1 cellular context compared by ENCODE assay signal in the genomic region with DNA sequence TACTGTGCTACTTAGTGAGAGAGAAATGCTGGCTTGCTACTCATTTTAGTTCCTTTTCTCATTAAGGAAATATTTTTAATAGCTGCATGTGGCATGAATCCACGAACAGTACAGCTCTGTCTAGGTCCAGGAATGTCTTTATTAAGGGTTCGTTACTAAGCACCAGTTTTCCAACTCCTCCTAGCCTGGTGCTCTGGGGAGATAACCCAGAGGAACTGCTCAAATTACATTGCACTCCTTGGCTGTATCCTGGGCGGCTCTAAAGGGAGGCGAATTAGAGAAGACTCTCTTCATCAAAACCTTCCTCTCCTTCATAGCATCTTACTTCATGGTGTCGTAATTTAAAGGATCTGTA.
TF ChIP-seq lines count a peak whose summit lies in the region.

No MANE protein-coding gene starts in this region.

TF ChIP-seq in GM23338, 12 proteins besides CTCF, POLR2A, EP300 and RAD21 (continued from another document):
- TF ChIP-seq, protein P1, sequence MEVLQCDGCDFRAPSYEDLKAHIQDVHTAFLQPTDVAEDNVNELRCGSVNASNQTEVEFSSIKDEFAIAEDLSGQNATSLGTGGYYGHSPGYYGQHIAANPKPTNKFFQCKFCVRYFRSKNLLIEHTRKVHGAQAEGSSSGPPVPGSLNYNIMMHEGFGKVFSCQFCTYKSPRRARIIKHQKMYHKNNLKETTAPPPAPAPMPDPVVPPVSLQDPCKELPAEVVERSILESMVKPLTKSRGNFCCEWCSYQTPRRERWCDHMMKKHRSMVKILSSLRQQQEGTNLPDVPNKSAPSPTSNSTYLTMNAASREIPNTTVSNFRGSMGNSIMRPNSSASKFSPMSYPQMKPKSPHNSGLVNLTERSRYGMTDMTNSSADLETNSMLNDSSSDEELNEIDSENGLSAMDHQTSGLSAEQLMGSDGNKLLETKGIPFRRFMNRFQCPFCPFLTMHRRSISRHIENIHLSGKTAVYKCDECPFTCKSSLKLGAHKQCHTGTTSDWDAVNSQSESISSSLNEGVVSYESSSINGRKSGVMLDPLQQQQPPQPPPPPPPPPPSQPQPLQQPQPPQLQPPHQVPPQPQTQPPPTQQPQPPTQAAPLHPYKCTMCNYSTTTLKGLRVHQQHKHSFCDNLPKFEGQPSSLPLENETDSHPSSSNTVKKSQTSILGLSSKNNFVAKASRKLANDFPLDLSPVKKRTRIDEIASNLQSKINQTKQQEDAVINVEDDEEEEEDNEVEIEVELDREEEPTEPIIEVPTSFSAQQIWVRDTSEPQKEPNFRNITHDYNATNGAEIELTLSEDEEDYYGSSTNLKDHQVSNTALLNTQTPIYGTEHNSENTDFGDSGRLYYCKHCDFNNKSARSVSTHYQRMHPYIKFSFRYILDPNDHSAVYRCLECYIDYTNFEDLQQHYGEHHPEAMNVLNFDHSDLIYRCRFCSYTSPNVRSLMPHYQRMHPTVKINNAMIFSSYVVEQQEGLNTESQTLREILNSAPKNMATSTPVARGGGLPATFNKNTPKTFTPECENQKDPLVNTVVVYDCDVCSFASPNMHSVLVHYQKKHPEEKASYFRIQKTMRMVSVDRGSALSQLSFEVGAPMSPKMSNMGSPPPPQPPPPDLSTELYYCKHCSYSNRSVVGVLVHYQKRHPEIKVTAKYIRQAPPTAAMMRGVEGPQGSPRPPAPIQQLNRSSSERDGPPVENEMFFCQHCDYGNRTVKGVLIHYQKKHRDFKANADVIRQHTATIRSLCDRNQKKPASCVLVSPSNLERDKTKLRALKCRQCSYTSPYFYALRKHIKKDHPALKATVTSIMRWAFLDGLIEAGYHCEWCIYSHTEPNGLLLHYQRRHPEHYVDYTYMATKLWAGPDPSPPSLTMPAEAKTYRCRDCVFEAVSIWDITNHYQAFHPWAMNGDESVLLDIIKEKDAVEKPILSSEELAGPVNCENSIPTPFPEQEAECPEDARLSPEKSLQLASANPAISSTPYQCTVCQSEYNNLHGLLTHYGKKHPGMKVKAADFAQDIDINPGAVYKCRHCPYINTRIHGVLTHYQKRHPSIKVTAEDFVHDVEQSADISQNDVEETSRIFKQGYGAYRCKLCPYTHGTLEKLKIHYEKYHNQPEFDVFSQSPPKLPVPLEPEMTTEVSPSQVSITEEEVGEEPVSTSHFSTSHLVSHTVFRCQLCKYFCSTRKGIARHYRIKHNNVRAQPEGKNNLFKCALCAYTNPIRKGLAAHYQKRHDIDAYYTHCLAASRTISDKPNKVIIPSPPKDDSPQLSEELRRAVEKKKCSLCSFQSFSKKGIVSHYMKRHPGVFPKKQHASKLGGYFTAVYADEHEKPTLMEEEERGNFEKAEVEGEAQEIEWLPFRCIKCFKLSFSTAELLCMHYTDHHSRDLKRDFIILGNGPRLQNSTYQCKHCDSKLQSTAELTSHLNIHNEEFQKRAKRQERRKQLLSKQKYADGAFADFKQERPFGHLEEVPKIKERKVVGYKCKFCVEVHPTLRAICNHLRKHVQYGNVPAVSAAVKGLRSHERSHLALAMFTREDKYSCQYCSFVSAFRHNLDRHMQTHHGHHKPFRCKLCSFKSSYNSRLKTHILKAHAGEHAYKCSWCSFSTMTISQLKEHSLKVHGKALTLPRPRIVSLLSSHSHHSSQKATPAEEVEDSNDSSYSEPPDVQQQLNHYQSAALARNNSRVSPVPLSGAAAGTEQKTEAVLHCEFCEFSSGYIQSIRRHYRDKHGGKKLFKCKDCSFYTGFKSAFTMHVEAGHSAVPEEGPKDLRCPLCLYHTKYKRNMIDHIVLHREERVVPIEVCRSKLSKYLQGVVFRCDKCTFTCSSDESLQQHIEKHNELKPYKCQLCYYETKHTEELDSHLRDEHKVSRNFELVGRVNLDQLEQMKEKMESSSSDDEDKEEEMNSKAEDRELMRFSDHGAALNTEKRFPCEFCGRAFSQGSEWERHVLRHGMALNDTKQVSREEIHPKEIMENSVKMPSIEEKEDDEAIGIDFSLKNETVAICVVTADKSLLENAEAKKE (CRISPR knock-in tag; IDR thresholded peaks at IDR 0.05) = no peak
- TF ChIP-seq CREB1 (CRISPR knock-in tag; IDR thresholded peaks at IDR 0.05; ENCODE audit: low read depth) (no peak), ZNF114 (CRISPR knock-in tag; IDR thresholded peaks at IDR 0.05) (no peak), POLR2AphosphoS5 (IDR thresholded peaks at IDR 0.05; ENCODE audit: low read depth) (no peak), EZH2 (IDR thresholded peaks at IDR 0.05; ENCODE audit: low read depth, unreplicated experiment) (no peak), STAT1 (IDR thresholded peaks at IDR 0.05; ENCODE audit: unreplicated experiment) (no peak), JUNB (IDR thresholded peaks at IDR 0.05; ENCODE audit: unreplicated experiment) (no peak), EZH2phosphoT487 (IDR thresholded peaks at IDR 0.05; ENCODE audit: unreplicated experiment) (no peak)
- TF ChIP-seq, protein P2, sequence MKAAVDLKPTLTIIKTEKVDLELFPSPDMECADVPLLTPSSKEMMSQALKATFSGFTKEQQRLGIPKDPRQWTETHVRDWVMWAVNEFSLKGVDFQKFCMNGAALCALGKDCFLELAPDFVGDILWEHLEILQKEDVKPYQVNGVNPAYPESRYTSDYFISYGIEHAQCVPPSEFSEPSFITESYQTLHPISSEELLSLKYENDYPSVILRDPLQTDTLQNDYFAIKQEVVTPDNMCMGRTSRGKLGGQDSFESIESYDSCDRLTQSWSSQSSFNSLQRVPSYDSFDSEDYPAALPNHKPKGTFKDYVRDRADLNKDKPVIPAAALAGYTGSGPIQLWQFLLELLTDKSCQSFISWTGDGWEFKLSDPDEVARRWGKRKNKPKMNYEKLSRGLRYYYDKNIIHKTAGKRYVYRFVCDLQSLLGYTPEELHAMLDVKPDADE (IDR thresholded peaks at IDR 0.05) = no peak
- TF ChIP-seq, protein P3, sequence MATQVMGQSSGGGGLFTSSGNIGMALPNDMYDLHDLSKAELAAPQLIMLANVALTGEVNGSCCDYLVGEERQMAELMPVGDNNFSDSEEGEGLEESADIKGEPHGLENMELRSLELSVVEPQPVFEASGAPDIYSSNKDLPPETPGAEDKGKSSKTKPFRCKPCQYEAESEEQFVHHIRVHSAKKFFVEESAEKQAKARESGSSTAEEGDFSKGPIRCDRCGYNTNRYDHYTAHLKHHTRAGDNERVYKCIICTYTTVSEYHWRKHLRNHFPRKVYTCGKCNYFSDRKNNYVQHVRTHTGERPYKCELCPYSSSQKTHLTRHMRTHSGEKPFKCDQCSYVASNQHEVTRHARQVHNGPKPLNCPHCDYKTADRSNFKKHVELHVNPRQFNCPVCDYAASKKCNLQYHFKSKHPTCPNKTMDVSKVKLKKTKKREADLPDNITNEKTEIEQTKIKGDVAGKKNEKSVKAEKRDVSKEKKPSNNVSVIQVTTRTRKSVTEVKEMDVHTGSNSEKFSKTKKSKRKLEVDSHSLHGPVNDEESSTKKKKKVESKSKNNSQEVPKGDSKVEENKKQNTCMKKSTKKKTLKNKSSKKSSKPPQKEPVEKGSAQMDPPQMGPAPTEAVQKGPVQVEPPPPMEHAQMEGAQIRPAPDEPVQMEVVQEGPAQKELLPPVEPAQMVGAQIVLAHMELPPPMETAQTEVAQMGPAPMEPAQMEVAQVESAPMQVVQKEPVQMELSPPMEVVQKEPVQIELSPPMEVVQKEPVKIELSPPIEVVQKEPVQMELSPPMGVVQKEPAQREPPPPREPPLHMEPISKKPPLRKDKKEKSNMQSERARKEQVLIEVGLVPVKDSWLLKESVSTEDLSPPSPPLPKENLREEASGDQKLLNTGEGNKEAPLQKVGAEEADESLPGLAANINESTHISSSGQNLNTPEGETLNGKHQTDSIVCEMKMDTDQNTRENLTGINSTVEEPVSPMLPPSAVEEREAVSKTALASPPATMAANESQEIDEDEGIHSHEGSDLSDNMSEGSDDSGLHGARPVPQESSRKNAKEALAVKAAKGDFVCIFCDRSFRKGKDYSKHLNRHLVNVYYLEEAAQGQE (IDR thresholded peaks at IDR 0.05; ENCODE audit: unreplicated experiment) = no peak
TF ChIP-seq in GM23338: peak in this region for 0.
